ENCODE assay signal across 8 cellular contexts in genomic region chr6:44064089-44064947, GRCh38.
DNase-seq lines count a peak whose midpoint lies in the region; ATAC-seq and TF ChIP-seq lines count a peak whose summit lies in the region.

No MANE protein-coding gene starts in this region.

- H3K27me3 Mint-ChIP-seq in T-helper 2 cell treated with Interferon-gamma antibody and Interleukin-4, amounts not matched to agents 5 μg/mL and 100 μg/mL, for 36 hours (ENCODE audit: low read depth) = no peaks in the 10 kb centered on the region

- H3K4me3 ChIP-seq in testis = no peak overlapping the region

- no peak for TF ChIP-seq POLR2A in testis (IDR thresholded peaks at IDR 0.05)

- H3K27ac ChIP-seq in testis = peak overlapping the region in 1 of 2 donors; percentile 10

- ATAC-seq in HG03095 (IDR thresholded peaks at IDR 0.05; ENCODE audit: unreplicated experiment) = no peak

- no peaks in the 10 kb centered on the region for H3K36me3 Mint-ChIP-seq in T-helper 2 cell treated with Interferon-gamma antibody and Interleukin-4, amounts not matched to agents 5 μg/mL and 100 μg/mL, for 36 hours (ENCODE audit: low read depth)

- DNase-seq in T-helper 2 cell treated with Interferon-gamma antibody and Interleukin-4, amounts not matched to agents 5 μg/mL and 100 μg/mL, for 36 hours (ENCODE audit: low spot score) = peak; percentile 56
- no peak for DNase-seq in T-helper 2 cell
- DNase-seq in amniotic epithelial cell (ENCODE audit: low read depth) = peak; percentile 96
- DNase-seq in iris pigment epithelial cell (ENCODE audit: low read depth) = peak; percentile 97
- peak; percentile 73 for DNase-seq in testis
- DNase-seq in NCI-H146 treated with DMSO at 0.1 percent for 48 hours (lab: John Stamatoyannopoulos, UW; ENCODE audit: unreplicated experiment) = no peak
- no peak for DNase-seq in NCI-H187 treated with DMSO at 0.1 percent for 48 hours (lab: John Stamatoyannopoulos, UW)

- peaks cover 4% of the 10 kb centered on the region for H3K9me3 Mint-ChIP-seq in T-helper 2 cell treated with Interferon-gamma antibody and Interleukin-4, amounts not matched to agents 5 μg/mL and 100 μg/mL, for 36 hours

- peaks cover 5% of the 10 kb centered on the region for H3K4me1 Mint-ChIP-seq in T-helper 2 cell treated with Interferon-gamma antibody and Interleukin-4, amounts not matched to agents 5 μg/mL and 100 μg/mL, for 36 hours (ENCODE audit: low read depth)

- H3K4me3 Mint-ChIP-seq in T-helper 2 cell treated with Interferon-gamma antibody and Interleukin-4, amounts not matched to agents 5 μg/mL and 100 μg/mL, for 36 hours = no peak overlapping the region

- no peaks in the 10 kb centered on the region for H3K9me3 ChIP-seq in testis

- no peak for TF ChIP-seq CTCF in testis (IDR thresholded peaks at IDR 0.05)

- WGBS in testis, 2 donors = 64 to 65% methylated on average over 12 to 17 of the region's 17 CpGs

- H3K36me3 ChIP-seq in testis (ENCODE audit: low read depth, missing control alignments) = no peaks in the 10 kb centered on the region

- peaks cover 24% of the 10 kb centered on the region for H3K4me1 ChIP-seq in testis

- H3K27ac Mint-ChIP-seq in T-helper 2 cell treated with Interferon-gamma antibody and Interleukin-4, amounts not matched to agents 5 μg/mL and 100 μg/mL, for 36 hours = no peak overlapping the region

- intact Hi-C loops in testis (cut with DNase I; ENCODE audit: low total_unique reads) = no loop called here

- no peaks in the 10 kb centered on the region for H3K27me3 ChIP-seq in testis

Comparison
In these comparisons a context has a peak if more than half of its experiments do, and no peak if none do; other contexts are left out.
1. DNase-seq: peak in T-helper 2 cell treated with Interferon-gamma antibody and Interleukin-4, amounts not matched to agents 5 μg/mL and 100 μg/mL, for 36 hours (single experiment), amniotic epithelial cell (single experiment), iris pigment epithelial cell (single experiment) and testis (single experiment); none in T-helper 2 cell (0 of 5), NCI-H146 treated with DMSO at 0.1 percent for 48 hours (single experiment) and NCI-H187 treated with DMSO at 0.1 percent for 48 hours (single experiment).